ENCODE assay signal across 9 cellular contexts in the genomic region with DNA sequence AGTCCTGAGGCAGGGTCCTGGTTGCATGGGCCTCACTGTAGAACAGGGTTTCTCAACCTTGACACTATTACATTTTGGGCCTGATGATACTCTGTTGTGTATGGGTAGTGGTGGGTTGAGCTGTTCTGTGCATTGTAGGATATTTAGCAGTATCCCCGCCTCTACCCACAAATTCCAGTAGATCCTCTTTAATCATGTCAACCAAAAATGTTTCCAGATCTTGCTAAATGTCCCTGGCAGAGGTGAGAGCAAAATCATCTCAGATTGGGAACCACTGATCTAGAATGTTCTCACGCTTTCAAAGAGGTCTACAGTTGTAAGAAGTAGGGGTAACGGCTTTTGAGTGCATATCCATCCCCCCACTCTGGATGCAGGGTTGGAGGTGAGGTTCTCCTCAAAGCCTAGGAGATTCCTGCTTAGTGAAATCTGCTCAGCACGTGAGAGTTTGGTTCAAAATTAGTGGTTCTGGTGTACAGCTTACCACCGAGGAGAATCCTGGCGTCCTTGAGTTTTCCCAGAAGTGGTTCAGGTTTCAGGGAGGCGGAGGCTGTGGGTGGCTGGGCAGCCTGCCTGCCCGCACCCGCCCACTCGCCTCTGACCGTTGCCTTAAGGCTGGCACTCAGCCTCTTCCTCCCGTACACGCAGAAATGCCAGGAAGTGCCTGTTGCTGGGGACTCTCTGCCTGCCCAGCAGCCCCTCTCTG. TPM values are rescaled to one million over a fixed set of nuclear protein-coding genes. Genes with fewer than 3 reads are reported as not detected.
A peak's percentile ranks its signal among the peaks of the same experiment; 100 is the strongest.
DNase-seq lines count a peak whose midpoint lies in the region; ATAC-seq and TF ChIP-seq lines count a peak whose summit lies in the region.
"Had no signal": no experiment of that assay in that cellular context is flagged by ENCODE, and none has a peak within 500 bp of the region (broad histone marks: within the 10 kb centered on the region; RNA-seq: fewer than 3 reads in every experiment).

No MANE protein-coding gene starts in this region.

- no peak for TF ChIP-seq CTCF in gastroesophageal sphincter (IDR thresholded peaks at IDR 0.05)

- peak overlapping the region in 3 of 4 donors; percentile 14 to 63 (median 60) for H3K27ac ChIP-seq in gastroesophageal sphincter

- no peaks in the 10 kb centered on the region for H3K9me3 ChIP-seq in gastroesophageal sphincter

- 10 to 63% methylated on average over 2 of the region's 13 CpGs for WGBS in gastroesophageal sphincter (ENCODE audit: low coverage in 1 of 2), 2 donors

- DNase-seq in G401 (ENCODE audit: low spot score) = peak; percentile 55
- no peak for DNase-seq in sciatic nerve (ENCODE audit: low spot score)
- DNase-seq in effector CD8-positive, alpha-beta T cell (lab: John Stamatoyannopoulos, UW) = no peak
- no peak for DNase-seq in central memory CD4-positive, alpha-beta T cell
- DNase-seq in NK-92 treated with Interleukin-12 subunit alpha and Interleukin-12 subunit beta, amount 100 ng/mL, for 24 hours (lab: John Stamatoyannopoulos, UW) = no peak
- no peak for DNase-seq in mesenteric fat pad (ENCODE audit: low spot score)

- ATAC-seq in SK-N-SH treated with all-trans-retinoic acid at 6 μM for 48 hours = peak; percentile 69
- peak; percentile 40 for ATAC-seq in gastroesophageal sphincter
- peak; percentile 60 for ATAC-seq in sciatic nerve

- in situ Hi-C loops in G401 (cut with HindIII; ENCODE audit: low sequenced_read_pairs) = no loop called here

- no peak overlapping the region for H3K4me3 ChIP-seq in gastroesophageal sphincter
- H3K4me3 ChIP-seq: skin epidermis had no signal

- no peaks in the 10 kb centered on the region for H3K27me3 ChIP-seq in gastroesophageal sphincter

- no peaks in the 10 kb centered on the region for H3K36me3 ChIP-seq in gastroesophageal sphincter

- no peak for TF ChIP-seq POLR2A in gastroesophageal sphincter (IDR thresholded peaks at IDR 0.05)

- no peak for TF ChIP-seq EP300 in gastroesophageal sphincter (IDR thresholded peaks at IDR 0.05)

- H3K4me1 ChIP-seq in gastroesophageal sphincter = peaks cover 0 to 71% (median 34%) of the 10 kb centered on the region in 3 donors

- intact Hi-C loops in sciatic nerve (cut with DNase I) = no loop called here

TF ChIP-seq in SK-N-SH treated with all-trans-retinoic acid at 6 μM for 48 hours, 23 proteins besides CTCF, POLR2A, EP300 and RAD21:
- no peak for TF ChIP-seq ISL1 (CRISPR knock-in tag; IDR thresholded peaks at IDR 0.05)
- TF ChIP-seq CSDC2 (CRISPR knock-in tag; IDR thresholded peaks at IDR 0.05) = no peak
- no peak for TF ChIP-seq ZNF70 (CRISPR knock-in tag; IDR thresholded peaks at IDR 0.05)
- TF ChIP-seq, protein P1, sequence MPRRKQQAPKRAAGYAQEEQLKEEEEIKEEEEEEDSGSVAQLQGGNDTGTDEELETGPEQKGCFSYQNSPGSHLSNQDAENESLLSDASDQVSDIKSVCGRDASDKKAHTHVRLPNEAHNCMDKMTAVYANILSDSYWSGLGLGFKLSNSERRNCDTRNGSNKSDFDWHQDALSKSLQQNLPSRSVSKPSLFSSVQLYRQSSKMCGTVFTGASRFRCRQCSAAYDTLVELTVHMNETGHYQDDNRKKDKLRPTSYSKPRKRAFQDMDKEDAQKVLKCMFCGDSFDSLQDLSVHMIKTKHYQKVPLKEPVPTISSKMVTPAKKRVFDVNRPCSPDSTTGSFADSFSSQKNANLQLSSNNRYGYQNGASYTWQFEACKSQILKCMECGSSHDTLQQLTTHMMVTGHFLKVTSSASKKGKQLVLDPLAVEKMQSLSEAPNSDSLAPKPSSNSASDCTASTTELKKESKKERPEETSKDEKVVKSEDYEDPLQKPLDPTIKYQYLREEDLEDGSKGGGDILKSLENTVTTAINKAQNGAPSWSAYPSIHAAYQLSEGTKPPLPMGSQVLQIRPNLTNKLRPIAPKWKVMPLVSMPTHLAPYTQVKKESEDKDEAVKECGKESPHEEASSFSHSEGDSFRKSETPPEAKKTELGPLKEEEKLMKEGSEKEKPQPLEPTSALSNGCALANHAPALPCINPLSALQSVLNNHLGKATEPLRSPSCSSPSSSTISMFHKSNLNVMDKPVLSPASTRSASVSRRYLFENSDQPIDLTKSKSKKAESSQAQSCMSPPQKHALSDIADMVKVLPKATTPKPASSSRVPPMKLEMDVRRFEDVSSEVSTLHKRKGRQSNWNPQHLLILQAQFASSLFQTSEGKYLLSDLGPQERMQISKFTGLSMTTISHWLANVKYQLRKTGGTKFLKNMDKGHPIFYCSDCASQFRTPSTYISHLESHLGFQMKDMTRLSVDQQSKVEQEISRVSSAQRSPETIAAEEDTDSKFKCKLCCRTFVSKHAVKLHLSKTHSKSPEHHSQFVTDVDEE (CRISPR knock-in tag; IDR thresholded peaks at IDR 0.05) = no peak
- no peak for TF ChIP-seq PPARA (CRISPR knock-in tag; IDR thresholded peaks at IDR 0.05; ENCODE audit: borderline replicate concordance)
- TF ChIP-seq ZFP3 (CRISPR knock-in tag; IDR thresholded peaks at IDR 0.05) = no peak
- no peak for TF ChIP-seq ZFP30 (CRISPR knock-in tag; IDR thresholded peaks at IDR 0.05)
- TF ChIP-seq, protein P2, sequence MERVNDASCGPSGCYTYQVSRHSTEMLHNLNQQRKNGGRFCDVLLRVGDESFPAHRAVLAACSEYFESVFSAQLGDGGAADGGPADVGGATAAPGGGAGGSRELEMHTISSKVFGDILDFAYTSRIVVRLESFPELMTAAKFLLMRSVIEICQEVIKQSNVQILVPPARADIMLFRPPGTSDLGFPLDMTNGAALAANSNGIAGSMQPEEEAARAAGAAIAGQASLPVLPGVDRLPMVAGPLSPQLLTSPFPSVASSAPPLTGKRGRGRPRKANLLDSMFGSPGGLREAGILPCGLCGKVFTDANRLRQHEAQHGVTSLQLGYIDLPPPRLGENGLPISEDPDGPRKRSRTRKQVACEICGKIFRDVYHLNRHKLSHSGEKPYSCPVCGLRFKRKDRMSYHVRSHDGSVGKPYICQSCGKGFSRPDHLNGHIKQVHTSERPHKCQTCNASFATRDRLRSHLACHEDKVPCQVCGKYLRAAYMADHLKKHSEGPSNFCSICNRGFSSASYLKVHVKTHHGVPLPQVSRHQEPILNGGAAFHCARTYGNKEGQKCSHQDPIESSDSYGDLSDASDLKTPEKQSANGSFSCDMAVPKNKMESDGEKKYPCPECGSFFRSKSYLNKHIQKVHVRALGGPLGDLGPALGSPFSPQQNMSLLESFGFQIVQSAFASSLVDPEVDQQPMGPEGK (CRISPR knock-in tag; IDR thresholded peaks at IDR 0.05; ENCODE audit: borderline replicate concordance) = no peak
- no peak for TF ChIP-seq BACH2 (CRISPR knock-in tag; IDR thresholded peaks at IDR 0.05; ENCODE audit: borderline replicate concordance)
- TF ChIP-seq, protein P3, sequence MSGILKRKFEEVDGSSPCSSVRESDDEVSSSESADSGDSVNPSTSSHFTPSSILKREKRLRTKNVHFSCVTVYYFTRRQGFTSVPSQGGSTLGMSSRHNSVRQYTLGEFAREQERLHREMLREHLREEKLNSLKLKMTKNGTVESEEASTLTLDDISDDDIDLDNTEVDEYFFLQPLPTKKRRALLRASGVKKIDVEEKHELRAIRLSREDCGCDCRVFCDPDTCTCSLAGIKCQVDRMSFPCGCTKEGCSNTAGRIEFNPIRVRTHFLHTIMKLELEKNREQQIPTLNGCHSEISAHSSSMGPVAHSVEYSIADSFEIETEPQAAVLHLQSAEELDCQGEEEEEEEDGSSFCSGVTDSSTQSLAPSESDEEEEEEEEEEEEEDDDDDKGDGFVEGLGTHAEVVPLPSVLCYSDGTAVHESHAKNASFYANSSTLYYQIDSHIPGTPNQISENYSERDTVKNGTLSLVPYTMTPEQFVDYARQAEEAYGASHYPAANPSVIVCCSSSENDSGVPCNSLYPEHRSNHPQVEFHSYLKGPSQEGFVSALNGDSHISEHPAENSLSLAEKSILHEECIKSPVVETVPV (CRISPR knock-in tag; IDR thresholded peaks at IDR 0.05) = no peak
- TF ChIP-seq ZC3H10 (CRISPR knock-in tag; IDR thresholded peaks at IDR 0.05) = no peak
- no peak for TF ChIP-seq ZNF565 (CRISPR knock-in tag; conservative IDR thresholded peaks at IDR 0.05; ENCODE audit: low read depth)
- TF ChIP-seq ESRRG (CRISPR knock-in tag; IDR thresholded peaks at IDR 0.05) = no peak
- TF ChIP-seq SNAI2 (CRISPR knock-in tag; IDR thresholded peaks at IDR 0.05) = no peak
- no peak for TF ChIP-seq TCF4 (CRISPR knock-in tag; IDR thresholded peaks at IDR 0.05; ENCODE audit: borderline replicate concordance)
- no peak for TF ChIP-seq OSR1 (CRISPR knock-in tag; IDR thresholded peaks at IDR 0.05)

RNA-seq across cellular contexts. Expression of a gene that starts 5.3 kb away (rescaled TPM):
- total RNA-seq in G401 (2014; rRNA removed; shearing (Covaris generic)) = 9.0 and 11.4 TPM in 2 replicates
- total RNA-seq in gastroesophageal sphincter (1 to 10 TPM; 5.5 to 9.2 (median 7.6) TPM), sciatic nerve (13.1 TPM), mesenteric fat pad (2.7 TPM)

RNA-seq across cellular contexts. Expression of a gene that starts 37.2 kb away (rescaled TPM):
- total RNA-seq in G401 (2014; rRNA removed; shearing (Covaris generic)) = 16.6 and 18.2 TPM in 2 replicates
- total RNA-seq in gastroesophageal sphincter = 10 to 100 TPM; 10.5 to 38.3 (median 19.3) TPM
- 16.7 TPM for total RNA-seq in sciatic nerve
- total RNA-seq in mesenteric fat pad = 7.3 TPM
